In the genomic region with DNA sequence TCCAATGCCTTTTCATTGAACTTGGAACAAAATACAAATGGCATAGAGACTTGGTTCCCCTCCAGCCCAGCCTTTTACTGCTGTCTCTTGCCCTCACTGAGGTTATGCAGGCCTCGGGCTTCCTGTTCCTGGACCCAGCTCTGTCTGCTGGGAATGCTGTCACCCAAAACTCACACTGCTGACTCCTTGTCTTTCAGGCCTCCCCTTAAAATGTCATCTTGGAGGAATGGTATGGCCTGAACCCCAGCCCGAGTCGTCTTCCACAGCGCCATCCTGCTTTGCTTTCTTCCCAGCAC, we compare ENCODE assay signal across 21 cellular contexts.
"Had no signal": no experiment of that assay in that cellular context is flagged by ENCODE, and none has a peak within 500 bp of the region (broad histone marks: within the 10 kb centered on the region; RNA-seq: fewer than 3 reads in every experiment).

No MANE protein-coding gene starts in this region.

- H3K36me3 Mint-ChIP-seq: immature natural killer cell, T-cell had no signal

- H3K4me3 ChIP-seq: hepatocyte, left lung had no signal

- H3K4me2 ChIP-seq: hepatocyte had no signal

- H3K79me2 ChIP-seq: hepatocyte had no signal

- H3K36me3 ChIP-seq: left lung had no signal

- ATAC-seq: activated T-cell treated with anti-CD3 and anti-CD28 coated beads, Interleukin-2, amount 50 U/mL, for 4 hours; esophagus mucosa; left lung; sciatic nerve; T-cell had no signal

- H3K9me3 ChIP-seq: left lung had no signal

- H3K27ac ChIP-seq: hepatocyte, left lung had no signal

- H3K4me1 Mint-ChIP-seq: immature natural killer cell had no signal

- H2AFZ ChIP-seq: hepatocyte had no signal

- DNase-seq: activated CD8-positive, alpha-beta memory T cell treated with anti-CD3 and anti-CD28 coated beads for 24 hours; activated CD8-positive, alpha-beta memory T cell treated with anti-CD3 and anti-CD28 coated beads, Interleukin-2, amount 50 U/mL, for 4 hours; activated naive CD4-positive, alpha-beta T cell treated with Interleukin-2 at 50 U/mL for 16 hours; activated naive CD8-positive, alpha-beta T cell treated with anti-CD3 and anti-CD28 coated beads for 36 hours; activated T-cell treated with anti-CD3 and anti-CD28 coated beads, Interleukin-2, amount 50 U/mL, for 4 hours; cortex of kidney; foreskin melanocyte; glutamatergic neuron; left lung; nucleus accumbens; stimulated activated CD4-positive, alpha-beta T cell treated with anti-CD3 and anti-CD28 coated beads, Interleukin-2, amount 100 ng/mL, for 48 hours; stimulated activated naive CD4-positive, alpha-beta T cell treated with Interleukin-2 at 50 U/mL for 16 hours had no signal

- H3K4me1 ChIP-seq: left lung had no signal

- H3K4me3 Mint-ChIP-seq: activated naive CD8-positive, alpha-beta T cell treated with anti-CD3 and anti-CD28 coated beads for 36 hours; activated T-cell treated with anti-CD3 and anti-CD28 coated beads, Interleukin-2, amount 50 U/mL, for 4 hours; immature natural killer cell; nephron; T-cell; T-helper 2 cell treated with Interferon-gamma antibody and Interleukin-4, amounts not matched to agents 5 μg/mL and 100 μg/mL, for 36 hours had no signal

- FAIRE-seq: astrocyte, endothelial cell of umbilical vein had no signal

- H3K9me3 Mint-ChIP-seq: activated naive CD8-positive, alpha-beta T cell treated with anti-CD3 and anti-CD28 coated beads for 36 hours; activated T-cell treated with anti-CD3 and anti-CD28 coated beads, Interleukin-2, amount 50 U/mL, for 4 hours; immature natural killer cell; nephron; T-cell; T-helper 2 cell treated with Interferon-gamma antibody and Interleukin-4, amounts not matched to agents 5 μg/mL and 100 μg/mL, for 36 hours had no signal

- H3K27ac Mint-ChIP-seq: activated naive CD8-positive, alpha-beta T cell treated with anti-CD3 and anti-CD28 coated beads for 36 hours; immature natural killer cell; nephron; T-cell; T-helper 2 cell treated with Interferon-gamma antibody and Interleukin-4, amounts not matched to agents 5 μg/mL and 100 μg/mL, for 36 hours had no signal
